8 cellular contexts compared by ENCODE assay signal in genomic region chr17:68456529-68457167, GRCh38. TPM values are rescaled to one million over a fixed set of nuclear protein-coding genes. Genes with fewer than 3 reads are reported as not detected.
DNase-seq lines count a peak whose midpoint lies in the region; ATAC-seq and TF ChIP-seq lines count a peak whose summit lies in the region.

No MANE protein-coding gene starts in this region.

- in situ Hi-C loops in Panc1 (cut with HindIII; ENCODE audit: low pct_unique_long_range_greater_than_20kb, low sequenced_read_pairs) = no loop called here

- H3K9me3 ChIP-seq in Panc1 (ENCODE audit: control insufficient read depth, insufficient read depth, low read depth, low read length) (no peaks in the 10 kb centered on the region), skeletal muscle tissue (ENCODE audit: control insufficient read depth in 3 of 3, low read length in 3 of 3) (no peaks in the 10 kb centered on the region)

- POLR2A ChIA-PET in Panc1 (lab: Charles Lee) = interaction anchor here (0.6 kb wide), 1 partner anchor 188 kb away, joined by 4 read pairs; no protein-coding TSS in a partner anchor

- CTCF ChIA-PET in Panc1 (lab: Charles Lee) = interaction anchor here (0.7 kb wide), 1 partner anchor 788 kb away, joined by 3 read pairs; no protein-coding TSS in a partner anchor

- H3K27me3 ChIP-seq in Panc1 (ENCODE audit: control insufficient read depth, insufficient read depth, low read length) (no peaks in the 10 kb centered on the region), skeletal muscle tissue (ENCODE audit: control insufficient read depth in 3 of 3, insufficient read depth in 3 of 3, low read length in 3 of 3) (no peaks in the 10 kb centered on the region)

- peak; percentile 86 for DNase-seq in A172 (ENCODE audit: low spot score)
- DNase-seq in GM04504 (ENCODE audit: low read depth) = peak; percentile 85
- DNase-seq in Panc1 (ENCODE audit: low read depth, low spot score) = no peak
- DNase-seq in cerebellum (ENCODE audit: low spot score) = peak; percentile 78
- DNase-seq in islet precursor cell = peak; percentile 97
- DNase-seq in NOMO-1 treated with dmso at 0.1 percent for 144 hours (lab: John Stamatoyannopoulos, UW; ENCODE audit: unreplicated experiment) = no peak
- no peak for DNase-seq in NCI-H2107 treated with DMSO at 0.1 percent for 48 hours (lab: John Stamatoyannopoulos, UW; ENCODE audit: unreplicated experiment)

- H3K27ac ChIP-seq in Panc1 (ENCODE audit: low read length) (peak overlapping the region; percentile 70), skeletal muscle tissue (ENCODE audit: low read depth, low read length) (peak overlapping the region; percentile 96)

- intact Hi-C loops in Panc1 (cut with micrococcal nuclease; ENCODE audit: unreplicated experiment) = no loop called here

- peak overlapping the region; percentile 71 for H3K4me3 ChIP-seq in Panc1 (ENCODE audit: low read depth in 2 of 2, low read length in 2 of 2)
- H3K4me3 ChIP-seq in skeletal muscle tissue (ENCODE audit: low read length in 3 of 3) = peak overlapping the region; percentile 83 to 84 (median 84)

- H3K36me3 ChIP-seq in Panc1 (ENCODE audit: control insufficient read depth, insufficient read depth, low read length) (no peaks in the 10 kb centered on the region), skeletal muscle tissue (ENCODE audit: control insufficient read depth in 3 of 3, insufficient read depth in 3 of 3, low read length in 3 of 3) (peaks cover 0 to 5% (median 0%) of the 10 kb centered on the region in 3 donors)

- BruUV-seq in Panc1 (replicated peaks; lab: Mats Ljungman, UMichigan) = no TSS peak

- H3K4me1 ChIP-seq in Panc1 (ENCODE audit: control insufficient read depth, insufficient read depth, low read length) (peaks cover 6% of the 10 kb centered on the region), skeletal muscle tissue (ENCODE audit: control insufficient read depth in 3 of 3, insufficient read depth in 3 of 3, low read length in 3 of 3) (peaks cover 37 to 63% (median 58%) of the 10 kb centered on the region in 3 donors)

- ATAC-seq in Panc1 = peak; percentile 91

- TF ChIP-seq CTCF in Panc1 (IDR thresholded peaks at IDR 0.05) = no peak

- peak overlapping the region; percentile 80 to 94 (median 89) for H3K9ac ChIP-seq in skeletal muscle tissue (ENCODE audit: low read depth in 1 of 3, low read length in 3 of 3)

RNA-seq across cellular contexts. Expression of gene WIPI1, which starts 0.6 kb away (rescaled TPM):
- total RNA-seq in A172 (2014; rRNA removed; shearing (Covaris generic)) = 31.8 and 32.8 TPM in 2 replicates
- total RNA-seq in Panc1 (2021; ENCODE audit: unreplicated experiment) (19.8 TPM), cerebellum (18.8 TPM), skeletal muscle tissue (37.6 TPM)
- 28.2 TPM for polyA plus RNA-seq in Panc1 (2012; ENCODE audit: insufficient read length)

RNA-seq across cellular contexts. Expression of gene PRKAR1A, which starts 55.6 kb away (rescaled TPM):
- 253 and 301 TPM in 2 replicates for total RNA-seq in A172 (2014; rRNA removed; shearing (Covaris generic))
- total RNA-seq in Panc1 (2021; ENCODE audit: unreplicated experiment) (174 TPM), cerebellum (244 TPM), skeletal muscle tissue (267 TPM)
- polyA plus RNA-seq in Panc1 (2012; ENCODE audit: insufficient read length) = 124 TPM

Comparison
In these comparisons a context has a peak if more than half of its experiments do, and no peak if none do; other contexts are left out.
1. DNase-seq: peak in A172 (single experiment), GM04504 (single experiment), cerebellum (single experiment) and islet precursor cell (single experiment); none in Panc1 (single experiment), NOMO-1 treated with dmso at 0.1 percent for 144 hours (single experiment) and NCI-H2107 treated with DMSO at 0.1 percent for 48 hours (single experiment).